ENCODE assay signal across 1 cellular context in the genomic region with DNA sequence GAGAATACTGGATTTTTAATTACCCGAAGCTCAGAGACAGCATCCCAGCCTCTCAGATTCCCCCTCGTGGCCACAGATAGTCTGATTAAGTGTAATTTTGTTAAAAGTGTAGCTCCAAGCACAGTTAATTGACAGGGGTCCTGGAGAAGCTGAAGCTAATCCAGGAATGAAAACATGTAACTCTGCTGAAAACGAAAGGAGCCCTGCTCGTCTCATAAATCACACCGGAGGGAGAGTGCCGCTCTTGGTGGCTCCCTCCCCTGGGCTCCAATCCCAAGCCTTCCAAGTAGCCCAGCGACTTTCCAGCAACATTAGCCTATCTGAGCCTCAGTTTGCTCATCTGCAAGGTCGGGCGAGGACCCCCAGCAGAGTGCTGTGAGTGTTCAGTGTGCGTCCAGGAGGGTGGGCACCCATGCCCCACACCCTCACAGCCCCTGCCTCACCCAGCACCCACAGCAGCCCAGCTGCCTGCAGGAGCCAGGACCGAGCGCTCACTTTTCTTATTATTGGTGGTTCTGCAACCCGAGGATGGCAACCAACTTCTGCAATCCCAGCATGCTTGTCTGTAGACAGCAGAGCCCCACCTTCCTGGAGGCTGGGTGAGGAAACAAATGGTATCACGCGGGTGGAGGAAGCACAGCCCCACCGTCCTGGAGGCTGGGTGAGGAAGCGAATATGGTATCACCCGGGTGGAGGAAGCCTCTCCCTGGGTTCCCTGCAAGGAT.
TF ChIP-seq lines count a peak whose summit lies in the region.

No MANE protein-coding gene starts in this region.

TF ChIP-seq in H1, 55 proteins besides CTCF, POLR2A, EP300 and RAD21:
- TF ChIP-seq SP1 (IDR thresholded peaks at IDR 0.05; ENCODE audit: low read depth, low read length) = no peak
- no peak for TF ChIP-seq CHD2 (IDR thresholded peaks at IDR 0.05; ENCODE audit: low read length)
- TF ChIP-seq, protein P1, sequence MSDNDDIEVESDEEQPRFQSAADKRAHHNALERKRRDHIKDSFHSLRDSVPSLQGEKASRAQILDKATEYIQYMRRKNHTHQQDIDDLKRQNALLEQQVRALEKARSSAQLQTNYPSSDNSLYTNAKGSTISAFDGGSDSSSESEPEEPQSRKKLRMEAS (IDR thresholded peaks at IDR 0.05) = no peak
- TF ChIP-seq SIRT6 (IDR thresholded peaks at IDR 0.05; ENCODE audit: low read length) = no peak
- TF ChIP-seq TEAD4 (IDR thresholded peaks at IDR 0.05; ENCODE audit: low read depth, low read length) = no peak
- no peak for TF ChIP-seq BACH1 (IDR thresholded peaks at IDR 0.05; ENCODE audit: low read length)
- no peak for TF ChIP-seq EZH2 (IDR thresholded peaks at IDR 0.05; ENCODE audit: low read depth, low read length, severe bottlenecking)
